In genomic region chr16:694187-694862, GRCh38 we compare ENCODE assay signal across 11 cellular contexts. TPM values are rescaled to one million over a fixed set of nuclear protein-coding genes. Genes with fewer than 3 reads are reported as not detected.
DNase-seq lines count a peak whose midpoint lies in the region; ATAC-seq and TF ChIP-seq lines count a peak whose summit lies in the region.
"Had no signal": no experiment of that assay in that cellular context is flagged by ENCODE, and none has a peak within 500 bp of the region (broad histone marks: within the 10 kb centered on the region; RNA-seq: fewer than 3 reads in every experiment).

No MANE protein-coding gene starts in this region.

- no peak for ATAC-seq in stimulated activated naive CD8-positive, alpha-beta T cell treated with anti-CD3 and anti-CD28 coated beads, Interleukin-15, Interleukin-2, amounts not matched to agents 100 U/mL and 50 U/mL, for 24 hours
- ATAC-seq in HG02973 (IDR thresholded peaks at IDR 0.05; ENCODE audit: unreplicated experiment) (no peak), GM21619 (IDR thresholded peaks at IDR 0.05; ENCODE audit: unreplicated experiment) (no peak), GM21529 (IDR thresholded peaks at IDR 0.05; ENCODE audit: unreplicated experiment) (no peak)

- H3K27me3 Mint-ChIP-seq in stimulated activated naive CD8-positive, alpha-beta T cell treated with anti-CD3 and anti-CD28 coated beads, Interleukin-15, Interleukin-2, amounts not matched to agents 100 ng/mL and 50 ng/mL, for 24 hours, result peaks cover 3% of the 10 kb centered on the region
- H3K27me3 Mint-ChIP-seq in activated CD4-positive, alpha-beta memory T cell treated with anti-CD3 and anti-CD28 coated beads, Interleukin-2, amount 10 ng/mL, durations not matched to agents 7 days and 5 days, result peaks cover 3% of the 10 kb centered on the region

- H3K4me1 Mint-ChIP-seq in stimulated activated naive CD8-positive, alpha-beta T cell treated with anti-CD3 and anti-CD28 coated beads, Interleukin-15, Interleukin-2, amounts not matched to agents 100 ng/mL and 50 ng/mL, for 24 hours (ENCODE audit: low read depth), result peaks cover 30% of the 10 kb centered on the region
- peaks cover 54% of the 10 kb centered on the region for H3K4me1 Mint-ChIP-seq in activated CD4-positive, alpha-beta memory T cell treated with anti-CD3 and anti-CD28 coated beads, Interleukin-2, amount 10 ng/mL, durations not matched to agents 7 days and 5 days

- H3K27ac ChIP-seq in vagina, result no peak overlapping the region
- H3K27ac ChIP-seq: testis had no signal

- peaks cover 9% of the 10 kb centered on the region for H3K27me3 ChIP-seq in vagina
- H3K27me3 ChIP-seq: testis had no signal

- DNase-seq in stimulated activated naive CD8-positive, alpha-beta T cell treated with anti-CD3 and anti-CD28 coated beads, Interleukin-15, Interleukin-2, amounts not matched to agents 100 U/mL and 50 U/mL, for 24 hours, result no peak
- no peak for DNase-seq in activated CD4-positive, alpha-beta memory T cell treated with anti-CD3 and anti-CD28 coated beads, Interleukin-2, amount 10 ng/mL, durations not matched to agents 7 days and 5 days
- DNase-seq in vagina (ENCODE audit: extremely low spot score in 2 of 2), result no peak
- DNase-seq: GOT3, NCI-H1436 treated with DMSO at 0.1 percent for 48 hours, testis had no signal

- H3K4me3 Mint-ChIP-seq in stimulated activated naive CD8-positive, alpha-beta T cell treated with anti-CD3 and anti-CD28 coated beads, Interleukin-15, Interleukin-2, amounts not matched to agents 100 ng/mL and 50 ng/mL, for 24 hours, result peak overlapping the region; percentile 47
- H3K4me3 Mint-ChIP-seq in activated CD4-positive, alpha-beta memory T cell treated with anti-CD3 and anti-CD28 coated beads, Interleukin-2, amount 10 ng/mL, durations not matched to agents 7 days and 5 days, result peak overlapping the region; percentile 73

- no peak for TF ChIP-seq CTCF in vagina (IDR thresholded peaks at IDR 0.05)

- intact Hi-C loops in vagina (cut with DNase I), result no loop called here

- H3K4me3 ChIP-seq in iPS-11a (ENCODE audit: low read depth, low read length) (peak overlapping the region; percentile 17), vagina (peak overlapping the region; percentile 38 to 40)

- H3K36me3 ChIP-seq in vagina, result no peaks in the 10 kb centered on the region

- no peak for TF ChIP-seq POLR2A in vagina (IDR thresholded peaks at IDR 0.05)

- CTCF ChIA-PET in activated CD4-positive, alpha-beta memory T cell treated with anti-CD3 and anti-CD28 coated beads, Interleukin-2, amount 10 ng/mL, durations not matched to agents 7 days and 5 days (lab: Charles Lee), result interaction anchor here (2.0 kb wide), 1 partner anchor 19 kb away, joined by 10 read pairs; no protein-coding TSS in a partner anchor

- H3K9me3 ChIP-seq in vagina, result no peaks in the 10 kb centered on the region
- H3K9me3 ChIP-seq: testis had no signal

- POLR2A ChIA-PET in activated CD4-positive, alpha-beta memory T cell treated with anti-CD3 and anti-CD28 coated beads, Interleukin-2, amount 10 ng/mL, durations not matched to agents 7 days and 5 days (lab: Charles Lee), result interaction anchor here (1.0 to 3.3 kb wide), 7 partner anchors 9 to 58 kb away, joined by 3 to 22 read pairs (median 5); partner anchors contain the start of genes ANTKMT and STUB1

- H3K27ac Mint-ChIP-seq in stimulated activated naive CD8-positive, alpha-beta T cell treated with anti-CD3 and anti-CD28 coated beads, Interleukin-15, Interleukin-2, amounts not matched to agents 100 ng/mL and 50 ng/mL, for 24 hours, result no peak overlapping the region
- no peak overlapping the region for H3K27ac Mint-ChIP-seq in activated CD4-positive, alpha-beta memory T cell treated with anti-CD3 and anti-CD28 coated beads, Interleukin-2, amount 10 ng/mL, durations not matched to agents 7 days and 5 days

- H3K9me3 Mint-ChIP-seq in stimulated activated naive CD8-positive, alpha-beta T cell treated with anti-CD3 and anti-CD28 coated beads, Interleukin-15, Interleukin-2, amounts not matched to agents 100 ng/mL and 50 ng/mL, for 24 hours, result no peaks in the 10 kb centered on the region
- H3K9me3 Mint-ChIP-seq in activated CD4-positive, alpha-beta memory T cell treated with anti-CD3 and anti-CD28 coated beads, Interleukin-2, amount 10 ng/mL, durations not matched to agents 7 days and 5 days, result no peaks in the 10 kb centered on the region

- no peaks in the 10 kb centered on the region for H3K36me3 Mint-ChIP-seq in stimulated activated naive CD8-positive, alpha-beta T cell treated with anti-CD3 and anti-CD28 coated beads, Interleukin-15, Interleukin-2, amounts not matched to agents 100 ng/mL and 50 ng/mL, for 24 hours (ENCODE audit: low read depth)
- peaks cover 5% of the 10 kb centered on the region for H3K36me3 Mint-ChIP-seq in activated CD4-positive, alpha-beta memory T cell treated with anti-CD3 and anti-CD28 coated beads, Interleukin-2, amount 10 ng/mL, durations not matched to agents 7 days and 5 days (ENCODE audit: low read depth)

- peaks cover 50% of the 10 kb centered on the region for H3K4me1 ChIP-seq in vagina

RNA-seq across cellular contexts. Expression of gene WDR24, which starts 4.1 kb away (rescaled TPM):
- total RNA-seq in activated CD4-positive, alpha-beta memory T cell treated with anti-CD3 and anti-CD28 coated beads, Interleukin-2, amount 10 ng/mL, durations not matched to agents 7 days and 5 days, result 10 to 100 TPM; 18.1 to 18.7 TPM
- 12.3 TPM for total RNA-seq in vagina

RNA-seq across cellular contexts. Expression of gene JMJD8, which starts 10.2 kb away (rescaled TPM):
- total RNA-seq in activated CD4-positive, alpha-beta memory T cell treated with anti-CD3 and anti-CD28 coated beads, Interleukin-2, amount 10 ng/mL, durations not matched to agents 7 days and 5 days, result 10 to 100 TPM; 27.1 to 27.2 TPM
- total RNA-seq in vagina, result 62.9 TPM

RNA-seq across cellular contexts. Expression of gene FBXL16, which starts 11.3 kb away (rescaled TPM):
- 10 to 100 TPM; 30.9 to 34.6 TPM for total RNA-seq in activated CD4-positive, alpha-beta memory T cell treated with anti-CD3 and anti-CD28 coated beads, Interleukin-2, amount 10 ng/mL, durations not matched to agents 7 days and 5 days
- total RNA-seq in vagina, result 4.4 TPM

RNA-seq across cellular contexts. Expression of gene STUB1, which starts 14.1 kb away (rescaled TPM):
- total RNA-seq in activated CD4-positive, alpha-beta memory T cell treated with anti-CD3 and anti-CD28 coated beads, Interleukin-2, amount 10 ng/mL, durations not matched to agents 7 days and 5 days, result 10 to 100 TPM; 63.9 to 78.3 TPM
- 124 TPM for total RNA-seq in vagina

RNA-seq across cellular contexts. Expression of gene RHBDL1, which starts 18.9 kb away (rescaled TPM):
- 1 to 10 TPM; 1.5 TPM for total RNA-seq in activated CD4-positive, alpha-beta memory T cell treated with anti-CD3 and anti-CD28 coated beads, Interleukin-2, amount 10 ng/mL, durations not matched to agents 7 days and 5 days
- 1.7 TPM for total RNA-seq in vagina
